In the genomic region with DNA sequence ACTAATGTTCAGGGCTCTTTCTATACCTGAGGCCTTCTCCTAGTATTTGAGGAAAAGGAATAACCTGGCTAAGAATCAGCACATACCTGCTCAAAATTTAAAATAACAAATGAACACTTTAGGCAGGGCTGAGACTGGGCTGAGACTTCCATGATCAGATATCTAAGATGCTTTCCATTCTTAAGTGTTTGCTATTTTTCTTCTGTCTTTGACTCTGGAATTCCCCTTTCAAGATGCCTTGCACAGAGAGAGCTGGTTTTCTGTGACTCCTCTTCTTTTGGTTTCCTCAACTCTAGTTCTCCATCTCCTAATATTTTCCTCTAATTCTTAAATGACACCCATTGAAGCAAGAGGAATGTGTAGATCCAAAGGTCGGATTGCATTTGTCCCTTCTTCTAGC, we compare ENCODE assay signal across 1 cellular context.
TF ChIP-seq lines count a peak whose summit lies in the region.

No MANE protein-coding gene starts in this region.

TF ChIP-seq in WTC11, 78 proteins besides CTCF, POLR2A, EP300 and RAD21 (continued from another document):
- TF ChIP-seq ZNF219 (CRISPR knock-in tag; IDR thresholded peaks at IDR 0.05; ENCODE audit: borderline replicate concordance) = no peak
- no peak for TF ChIP-seq FOXP1 (CRISPR knock-in tag; IDR thresholded peaks at IDR 0.05; ENCODE audit: borderline replicate concordance)
- TF ChIP-seq TEAD1 (CRISPR knock-in tag; IDR thresholded peaks at IDR 0.05) = no peak
- TF ChIP-seq, protein P1, sequence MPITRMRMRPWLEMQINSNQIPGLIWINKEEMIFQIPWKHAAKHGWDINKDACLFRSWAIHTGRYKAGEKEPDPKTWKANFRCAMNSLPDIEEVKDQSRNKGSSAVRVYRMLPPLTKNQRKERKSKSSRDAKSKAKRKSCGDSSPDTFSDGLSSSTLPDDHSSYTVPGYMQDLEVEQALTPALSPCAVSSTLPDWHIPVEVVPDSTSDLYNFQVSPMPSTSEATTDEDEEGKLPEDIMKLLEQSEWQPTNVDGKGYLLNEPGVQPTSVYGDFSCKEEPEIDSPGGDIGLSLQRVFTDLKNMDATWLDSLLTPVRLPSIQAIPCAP (CRISPR knock-in tag; IDR thresholded peaks at IDR 0.05) = no peak
- TF ChIP-seq ZNF317 (CRISPR knock-in tag; IDR thresholded peaks at IDR 0.05; ENCODE audit: borderline replicate concordance, low read depth) = no peak
- TF ChIP-seq NR2C2 (CRISPR knock-in tag; IDR thresholded peaks at IDR 0.05) = no peak
- TF ChIP-seq AR (CRISPR knock-in tag; IDR thresholded peaks at IDR 0.05) = no peak
- TF ChIP-seq KAT7 (CRISPR knock-in tag; IDR thresholded peaks at IDR 0.05; ENCODE audit: borderline replicate concordance) = no peak
- TF ChIP-seq, protein P2, sequence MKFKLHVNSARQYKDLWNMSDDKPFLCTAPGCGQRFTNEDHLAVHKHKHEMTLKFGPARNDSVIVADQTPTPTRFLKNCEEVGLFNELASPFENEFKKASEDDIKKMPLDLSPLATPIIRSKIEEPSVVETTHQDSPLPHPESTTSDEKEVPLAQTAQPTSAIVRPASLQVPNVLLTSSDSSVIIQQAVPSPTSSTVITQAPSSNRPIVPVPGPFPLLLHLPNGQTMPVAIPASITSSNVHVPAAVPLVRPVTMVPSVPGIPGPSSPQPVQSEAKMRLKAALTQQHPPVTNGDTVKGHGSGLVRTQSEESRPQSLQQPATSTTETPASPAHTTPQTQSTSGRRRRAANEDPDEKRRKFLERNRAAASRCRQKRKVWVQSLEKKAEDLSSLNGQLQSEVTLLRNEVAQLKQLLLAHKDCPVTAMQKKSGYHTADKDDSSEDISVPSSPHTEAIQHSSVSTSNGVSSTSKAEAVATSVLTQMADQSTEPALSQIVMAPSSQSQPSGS (CRISPR knock-in tag; IDR thresholded peaks at IDR 0.05; ENCODE audit: borderline replicate concordance, low read depth) = no peak
